8 cellular contexts compared by ENCODE assay signal in the genomic region with DNA sequence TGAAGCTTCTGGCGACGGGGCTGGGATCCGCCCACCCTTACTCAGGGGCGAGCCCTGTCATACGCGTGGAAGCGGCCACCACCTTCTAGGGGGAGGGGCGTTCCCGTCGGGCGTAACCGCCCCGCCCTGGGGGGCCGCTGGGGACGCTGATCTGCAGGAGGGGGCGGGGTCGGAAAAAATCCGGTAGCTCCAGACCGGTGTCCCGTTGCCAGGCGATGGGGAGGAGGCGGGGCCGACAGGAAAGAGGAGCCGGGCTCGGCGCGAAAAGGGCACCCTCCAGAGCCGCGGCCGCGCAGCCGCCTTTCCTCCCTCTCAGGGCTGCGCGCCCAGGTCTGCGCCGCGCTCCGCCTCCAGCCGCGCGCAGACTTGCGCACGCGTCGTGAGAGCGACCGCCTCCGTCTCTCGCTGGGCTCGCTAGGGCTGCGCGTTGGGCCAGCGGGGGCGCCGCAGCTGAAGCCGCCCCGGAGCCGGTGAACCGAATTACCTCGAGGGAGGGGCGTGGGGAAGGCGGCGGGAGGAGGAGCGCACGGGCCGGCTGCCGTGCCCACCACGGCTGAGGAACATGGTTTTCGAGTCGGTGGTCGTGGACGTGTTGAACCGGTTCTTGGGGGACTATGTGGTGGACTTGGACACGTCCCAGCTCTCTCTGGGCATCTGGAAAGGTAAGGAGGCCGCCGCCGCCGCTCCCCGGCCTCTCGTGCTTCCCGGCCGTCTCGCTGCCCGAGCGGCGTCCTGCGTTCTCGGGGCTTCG. TPM values are rescaled to one million over a fixed set of nuclear protein-coding genes. Genes with fewer than 3 reads are reported as not detected.
A peak's percentile ranks its signal among the peaks of the same experiment; 100 is the strongest.
DNase-seq lines count a peak whose midpoint lies in the region; ATAC-seq and TF ChIP-seq lines count a peak whose summit lies in the region.

A gene (plus strand): TSS at position 392 of the 751 bp plus-strand sequence. CDS start 171 bp downstream, at position 563.

- ATAC-seq in HG02798 (IDR thresholded peaks at IDR 0.05; ENCODE audit: poor library complexity, unreplicated experiment) (peak; percentile 90), heart right ventricle (peak; percentile 94 to 99 (median 97))

- H3K36me3 ChIP-seq in adipocyte (ENCODE audit: control insufficient read depth, insufficient read depth, low read length, severe bottlenecking) (no peaks in the 10 kb centered on the region), heart right ventricle (no peaks in the 10 kb centered on the region)

- 0% methylated on average over 80 to 89 of the region's 89 CpGs for WGBS in heart right ventricle, 2 donors

- TF ChIP-seq CTCF in GM12875 (IDR thresholded peaks at IDR 0.05; ENCODE audit: borderline replicate concordance, insufficient read depth, low read depth, low read length): peak; percentile 44
- TF ChIP-seq CTCF in heart right ventricle (IDR thresholded peaks at IDR 0.05): peak in 4 of 9 donors; percentile 37 to 50 (median 44)
- peak; percentile 40 for TF ChIP-seq CTCF in progenitor cell of endocrine pancreas (IDR thresholded peaks at IDR 0.05; ENCODE audit: unreplicated experiment)

- H3K36me3 Mint-ChIP-seq in progenitor cell of endocrine pancreas (ENCODE audit: insufficient read depth): no peaks in the 10 kb centered on the region

- H3K27ac Mint-ChIP-seq in progenitor cell of endocrine pancreas: peak within 1 kb of the TSS; percentile 96

- peaks cover 23% of the 10 kb centered on the region for H3K4me1 ChIP-seq in adipocyte (ENCODE audit: control insufficient read depth, insufficient read depth, low read length)
- peaks cover 0 to 38% (median 21%) of the 10 kb centered on the region in 9 donors for H3K4me1 ChIP-seq in heart right ventricle

- peak within 1 kb of the TSS; percentile 78 for H3K4me3 ChIP-seq in GM12875 (ENCODE audit: low read depth, low read length)
- H3K4me3 ChIP-seq in adipocyte (ENCODE audit: low read length): peak within 1 kb of the TSS; percentile 97
- H3K4me3 ChIP-seq in heart right ventricle: peak within 1 kb of the TSS; percentile 71 to 96 (median 85)

- H3K27me3 Mint-ChIP-seq in progenitor cell of endocrine pancreas: peaks cover 7% of the 10 kb centered on the region

- H3K27ac ChIP-seq in heart right ventricle: peak within 1 kb of the TSS; percentile 49 to 94 (median 88)

- H3K9me3 ChIP-seq in adipocyte (ENCODE audit: control insufficient read depth, low read length) (no peaks in the 10 kb centered on the region), heart right ventricle (no peaks in the 10 kb centered on the region)

- peaks cover 18% of the 10 kb centered on the region for H3K4me1 Mint-ChIP-seq in progenitor cell of endocrine pancreas (ENCODE audit: low read depth)

- DNase-seq in NCI-H1417 treated with DMSO at 0.1 percent for 48 hours (lab: John Stamatoyannopoulos, UW) (peak; percentile 92), SW480 (ENCODE audit: low spot score) (peak; percentile 94), adipocyte (ENCODE audit: low read depth) (peak; percentile 96), heart right ventricle (peak; percentile 93 to 94), progenitor cell of endocrine pancreas (ENCODE audit: low spot score, unreplicated experiment) (peak; percentile 93), ureter (ENCODE audit: low spot score) (peak; percentile 95)

- no peaks in the 10 kb centered on the region for H3K27me3 ChIP-seq in adipocyte (replicated peaks; ENCODE audit: control insufficient read depth, insufficient read depth, low read length)
- no peaks in the 10 kb centered on the region for H3K27me3 ChIP-seq in heart right ventricle

- peak within 1 kb of the TSS; percentile 91 for H3K9ac ChIP-seq in adipocyte (ENCODE audit: low read length)

- no peaks in the 10 kb centered on the region for H3K9me3 Mint-ChIP-seq in progenitor cell of endocrine pancreas (ENCODE audit: low read depth)

- intact Hi-C loops in heart right ventricle (cut with DNase I): no loop called here

- H3K4me3 Mint-ChIP-seq in progenitor cell of endocrine pancreas (ENCODE audit: low read depth): peak within 1 kb of the TSS; percentile 96

RNA-seq across cellular contexts. Expression of the gene that starts here (rescaled TPM):
- total RNA-seq in heart right ventricle (10 to 100 TPM; 24.9 to 53.2 (median 38.0) TPM), progenitor cell of endocrine pancreas (54.1 and 55.5 TPM in 2 replicates), ureter (56.0 TPM)
- polyA plus RNA-seq in heart right ventricle: 10 to 100 TPM in 1 of 2 donors, 1 to 10 TPM in 1; 6.8 to 29.3 TPM

Comparison
In these comparisons a context has a peak if more than half of its experiments do, and no peak if none do; other contexts are left out.
1. Peak in every context shown above with its lines: DNase-seq, ATAC-seq, H3K4me3 ChIP-seq and H3K27ac ChIP-seq.